Comparison of ENCODE assay signal across 9 cellular contexts in genomic region chr2:127638361-127639110, GRCh38. TPM values are rescaled to one million over a fixed set of nuclear protein-coding genes. Genes with fewer than 3 reads are reported as not detected.
DNase-seq lines count a peak whose midpoint lies in the region; ATAC-seq and TF ChIP-seq lines count a peak whose summit lies in the region.
"Had no signal": no experiment of that assay in that cellular context is flagged by ENCODE, and none has a peak within 500 bp of the region (broad histone marks: within the 10 kb centered on the region; RNA-seq: fewer than 3 reads in every experiment).

No MANE protein-coding gene starts in this region.

- no peaks in the 10 kb centered on the region for H3K9me3 Mint-ChIP-seq in CD8-positive, alpha-beta T cell

- no peak overlapping the region for H3K4me3 ChIP-seq in CD8-positive, alpha-beta T cell (ENCODE audit: low read depth, low read length)
- H3K4me3 ChIP-seq in SJCRH30 (no peak overlapping the region), fibroblast of mammary gland (ENCODE audit: control insufficient read depth, low read depth, low read length) (no peak overlapping the region), parathyroid adenoma (ENCODE audit: low read depth, low read length) (no peak overlapping the region)

- H3K36me3 ChIP-seq in CD8-positive, alpha-beta T cell (ENCODE audit: insufficient read depth, low read length), result no peaks in the 10 kb centered on the region
- H3K36me3 ChIP-seq in SJCRH30 (no peaks in the 10 kb centered on the region), parathyroid adenoma (ENCODE audit: control insufficient read depth, insufficient read depth, low read length) (no peaks in the 10 kb centered on the region)

- H2AFZ ChIP-seq in parathyroid adenoma, result no peak overlapping the region

- H3K27me3 ChIP-seq in CD8-positive, alpha-beta T cell (ENCODE audit: insufficient read depth, low read length), result no peaks in the 10 kb centered on the region
- no peaks in the 10 kb centered on the region for H3K27me3 ChIP-seq in SJCRH30
- no peaks in the 10 kb centered on the region for H3K27me3 ChIP-seq in parathyroid adenoma (ENCODE audit: control insufficient read depth, insufficient read depth, low read length)

- TF ChIP-seq CTCF in CD8-positive, alpha-beta T cell (IDR thresholded peaks at IDR 0.05), result no peak
- no peak for TF ChIP-seq CTCF in fibroblast of mammary gland (conservative IDR thresholded peaks at IDR 0.05; ENCODE audit: control insufficient read depth, insufficient read depth, low read depth, low read length)
- TF ChIP-seq CTCF in parathyroid adenoma (IDR thresholded peaks at IDR 0.05), result no peak

- H3K27ac ChIP-seq in CD8-positive, alpha-beta T cell (ENCODE audit: low read depth, low read length), result no peak overlapping the region
- H3K27ac ChIP-seq in SJCRH30 (peak overlapping the region; percentile 58; the same call in 1 of the 2 replicates), parathyroid adenoma (peak overlapping the region; percentile 27)

- DNase-seq in CD8-positive, alpha-beta T cell, result no peak
- DNase-seq in SJCRH30, result no peak
- DNase-seq in fibroblast of mammary gland (ENCODE audit: low read depth), result peak; percentile 8
- DNase-seq in NCI-H2081 (lab: John Stamatoyannopoulos, UW), result no peak
- no peak for DNase-seq in NCI-H2196 treated with DMSO at 0.1 percent for 48 hours (lab: John Stamatoyannopoulos, UW; ENCODE audit: unreplicated experiment)
- no peak for DNase-seq in C1 segment of cervical spinal cord (lab: John Stamatoyannopoulos, UW)

- intact Hi-C loops in CD8-positive, alpha-beta T cell (cut with DNase I, micrococcal nuclease), result no loop called here

- H3K79me2 ChIP-seq in parathyroid adenoma, result no peaks in the 10 kb centered on the region

- peak overlapping the region; percentile 89 for H3K27ac Mint-ChIP-seq in CD8-positive, alpha-beta T cell

- no peaks in the 10 kb centered on the region for H3K9me3 ChIP-seq in CD8-positive, alpha-beta T cell (ENCODE audit: low read length)
- H3K9me3 ChIP-seq in SJCRH30 (replicated peaks) (no peaks in the 10 kb centered on the region), parathyroid adenoma (ENCODE audit: control insufficient read depth, low read length) (no peaks in the 10 kb centered on the region)

- CTCF ChIA-PET in CD8-positive, alpha-beta T cell (lab: Charles Lee), result interaction anchor here (3.5 to 3.6 kb wide), 2 partner anchors 11 to 47 kb away, joined by 15 to 19 read pairs; no protein-coding TSS in a partner anchor

- H3K36me3 Mint-ChIP-seq in CD8-positive, alpha-beta T cell, result peaks cover 7% of the 10 kb centered on the region

- H3K27me3 Mint-ChIP-seq in CD8-positive, alpha-beta T cell (ENCODE audit: low read depth), result no peaks in the 10 kb centered on the region

- peak overlapping the region; percentile 37 for H3K4me3 Mint-ChIP-seq in CD8-positive, alpha-beta T cell

- H3K4me2 ChIP-seq in parathyroid adenoma (ENCODE audit: low read length), result no peak overlapping the region

- peaks cover 68% of the 10 kb centered on the region for H3K4me1 Mint-ChIP-seq in CD8-positive, alpha-beta T cell (ENCODE audit: low read depth)

- no peak overlapping the region for H3K9ac ChIP-seq in parathyroid adenoma

- no peak for ATAC-seq in CD8-positive, alpha-beta T cell
- no peak for ATAC-seq in HG02884 (IDR thresholded peaks at IDR 0.05; ENCODE audit: unreplicated experiment)

- H3K4me1 ChIP-seq in CD8-positive, alpha-beta T cell (ENCODE audit: insufficient read depth, low read length), result peaks cover 90% of the 10 kb centered on the region
- H3K4me1 ChIP-seq in SJCRH30 (peaks cover 25% of the 10 kb centered on the region), parathyroid adenoma (no peaks in the 10 kb centered on the region)

- POLR2A ChIA-PET in CD8-positive, alpha-beta T cell (lab: Charles Lee), result no interaction called here

RNA-seq across cellular contexts. Expression of gene GPR17, which starts 7.4 kb away (rescaled TPM):
- total RNA-seq in CD8-positive, alpha-beta T cell, result not detected
- total RNA-seq in SJCRH30 (2014; rRNA removed; shearing (Covaris generic)), result 0.18 TPM in 1 of 2 replicates, not detected in the other
- total RNA-seq: SK-MEL-5 had no signal

RNA-seq across cellular contexts. Expression of gene LIMS2, which starts 36.8 kb away (rescaled TPM):
- 1 to 10 TPM; 2.8 to 2.9 TPM for total RNA-seq in CD8-positive, alpha-beta T cell
- 4.0 and 5.5 TPM in 2 replicates for total RNA-seq in SJCRH30 (2014; rRNA removed; shearing (Covaris generic))
